ENCODE assay signal across 1 cellular context in genomic region chr16:86635181-86635580, GRCh38.
TF ChIP-seq lines count a peak whose summit lies in the region.

No MANE protein-coding gene starts in this region.

TF ChIP-seq in SK-N-SH treated with all-trans-retinoic acid at 6 μM for 48 hours, 23 proteins besides CTCF, POLR2A, EP300 and RAD21 (continued from another document):
- TF ChIP-seq PATZ1 (CRISPR knock-in tag; IDR thresholded peaks at IDR 0.05; ENCODE audit: borderline replicate concordance), result no peak
